Comparison of ENCODE assay signal across 16 cellular contexts in the genomic region with DNA sequence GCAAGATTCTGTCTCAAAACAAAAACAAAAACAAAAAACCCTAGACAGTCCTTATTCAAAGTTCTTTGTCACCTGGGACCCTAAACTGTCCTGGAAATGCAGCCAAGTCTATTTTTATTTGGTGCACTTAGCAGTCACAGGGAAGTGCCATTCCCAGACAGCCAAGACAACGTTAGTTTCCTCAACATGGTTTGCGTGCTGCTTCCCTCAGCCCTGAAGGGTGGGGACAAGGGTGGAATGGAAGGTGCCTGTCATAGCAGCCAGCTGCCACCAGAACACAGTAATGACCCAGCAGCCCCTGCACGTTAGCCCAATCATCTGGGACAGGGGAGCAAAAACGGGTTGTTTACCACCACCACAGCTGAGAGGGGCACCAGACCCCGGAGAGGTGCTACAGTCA. TPM values are rescaled to one million over a fixed set of nuclear protein-coding genes. Genes with fewer than 3 reads are reported as not detected.
DNase-seq lines count a peak whose midpoint lies in the region; ATAC-seq and TF ChIP-seq lines count a peak whose summit lies in the region.
"Had no signal": no experiment of that assay in that cellular context is flagged by ENCODE, and none has a peak within 500 bp of the region (broad histone marks: within the 10 kb centered on the region; RNA-seq: fewer than 3 reads in every experiment).

No MANE protein-coding gene starts in this region.

- TF ChIP-seq CTCF in glutamatergic neuron (IDR thresholded peaks at IDR 0.05; ENCODE audit: partially characterized antibody, unreplicated experiment) (no peak), nephron progenitor cell (IDR thresholded peaks at IDR 0.05) (no peak)

- H3K27ac Mint-ChIP-seq in activated T-cell treated with anti-CD3 and anti-CD28 coated beads, Interleukin-2, amount 50 U/mL, for 24 hours = peak overlapping the region; percentile 16
- H3K27ac Mint-ChIP-seq in activated T-cell treated with anti-CD3 and anti-CD28 coated beads, Interleukin-2, amount 50 U/mL, for 72 hours = no peak overlapping the region
- peak overlapping the region; percentile 48 for H3K27ac Mint-ChIP-seq in glutamatergic neuron (ENCODE audit: unreplicated experiment)
- peak overlapping the region; percentile 93 for H3K27ac Mint-ChIP-seq in nephron progenitor cell

- no peak overlapping the region for H3K4me3 Mint-ChIP-seq in activated T-cell treated with anti-CD3 and anti-CD28 coated beads, Interleukin-2, amount 50 U/mL, for 24 hours
- H3K4me3 Mint-ChIP-seq in activated T-cell treated with anti-CD3 and anti-CD28 coated beads, Interleukin-2, amount 50 U/mL, for 72 hours = no peak overlapping the region
- H3K4me3 Mint-ChIP-seq in glutamatergic neuron (ENCODE audit: unreplicated experiment) = no peak overlapping the region
- no peak overlapping the region for H3K4me3 Mint-ChIP-seq in nephron progenitor cell

- DNase-seq in activated T-cell treated with anti-CD3 and anti-CD28 coated beads, Interleukin-2, amount 50 U/mL, for 24 hours = no peak
- DNase-seq in activated T-cell treated with anti-CD3 and anti-CD28 coated beads, Interleukin-2, amount 50 U/mL, for 72 hours = no peak
- DNase-seq in glutamatergic neuron (no peak), nephron progenitor cell (no peak), SKM-1 treated with dmso at 0.1 percent for 144 hours (lab: John Stamatoyannopoulos, UW; ENCODE audit: unreplicated experiment) (no peak), NCI-H774 (lab: John Stamatoyannopoulos, UW) (no peak), COLO668 (lab: John Stamatoyannopoulos, UW; ENCODE audit: unreplicated experiment) (no peak)
- DNase-seq: activated CD4-positive, CD25-positive, alpha-beta regulatory T cell treated with anti-CD3 and anti-CD28 coated beads, Interleukin-2, amount 50 U/mL, for 72 hours; activated naive CD4-positive, alpha-beta T cell treated with Interleukin-2 at 50 U/mL for 16 hours; CD4-positive, alpha-beta memory T cell; effector CD4-positive, alpha-beta T cell; hippocampal formation; NCI-H1105; NCI-H2171 treated with DMSO at 0.1 percent for 48 hours; RPMI8226 had no signal

- H3K9me3 Mint-ChIP-seq in activated T-cell treated with anti-CD3 and anti-CD28 coated beads, Interleukin-2, amount 50 U/mL, for 24 hours = no peaks in the 10 kb centered on the region
- no peaks in the 10 kb centered on the region for H3K9me3 Mint-ChIP-seq in activated T-cell treated with anti-CD3 and anti-CD28 coated beads, Interleukin-2, amount 50 U/mL, for 72 hours
- H3K9me3 Mint-ChIP-seq in glutamatergic neuron (ENCODE audit: unreplicated experiment) (peaks cover 5% of the 10 kb centered on the region), nephron progenitor cell (no peaks in the 10 kb centered on the region)
- H3K9me3 Mint-ChIP-seq: CD4-positive, alpha-beta memory T cell had no signal

- H3K4me1 Mint-ChIP-seq in activated T-cell treated with anti-CD3 and anti-CD28 coated beads, Interleukin-2, amount 50 U/mL, for 24 hours (ENCODE audit: low read depth) = peaks cover 85% of the 10 kb centered on the region
- peaks cover 78% of the 10 kb centered on the region for H3K4me1 Mint-ChIP-seq in activated T-cell treated with anti-CD3 and anti-CD28 coated beads, Interleukin-2, amount 50 U/mL, for 72 hours (ENCODE audit: low read depth)
- H3K4me1 Mint-ChIP-seq in glutamatergic neuron (ENCODE audit: low read depth, unreplicated experiment) = peaks cover 55% of the 10 kb centered on the region
- peaks cover 71% of the 10 kb centered on the region for H3K4me1 Mint-ChIP-seq in nephron progenitor cell

- H3K36me3 Mint-ChIP-seq in activated T-cell treated with anti-CD3 and anti-CD28 coated beads, Interleukin-2, amount 50 U/mL, for 24 hours (ENCODE audit: low read depth) = no peaks in the 10 kb centered on the region
- H3K36me3 Mint-ChIP-seq in activated T-cell treated with anti-CD3 and anti-CD28 coated beads, Interleukin-2, amount 50 U/mL, for 72 hours (ENCODE audit: insufficient read depth in 2 of 2) = peaks cover 0 to 1% of the 10 kb centered on the region in 2 donors
- H3K36me3 Mint-ChIP-seq in glutamatergic neuron (ENCODE audit: unreplicated experiment) (no peaks in the 10 kb centered on the region), nephron progenitor cell (ENCODE audit: low read depth) (peaks cover 20% of the 10 kb centered on the region)

- ATAC-seq in activated T-cell treated with anti-CD3 and anti-CD28 coated beads, Interleukin-2, amount 50 U/mL, for 72 hours (replicated peaks in 1 of 2) = no peak
- ATAC-seq in GM18498 (IDR thresholded peaks at IDR 0.05; ENCODE audit: unreplicated experiment) = no peak

- no peaks in the 10 kb centered on the region for H3K27me3 Mint-ChIP-seq in activated T-cell treated with anti-CD3 and anti-CD28 coated beads, Interleukin-2, amount 50 U/mL, for 24 hours
- H3K27me3 Mint-ChIP-seq in activated T-cell treated with anti-CD3 and anti-CD28 coated beads, Interleukin-2, amount 50 U/mL, for 72 hours (ENCODE audit: low read depth) = no peaks in the 10 kb centered on the region
- H3K27me3 Mint-ChIP-seq in glutamatergic neuron (ENCODE audit: unreplicated experiment) = peaks cover 7% of the 10 kb centered on the region
- H3K27me3 Mint-ChIP-seq in nephron progenitor cell (ENCODE audit: low read depth, poor library complexity) = peaks cover 3% of the 10 kb centered on the region
- H3K27me3 Mint-ChIP-seq: CD4-positive, alpha-beta memory T cell had no signal

RNA-seq across cellular contexts. Expression of gene CREBBP, which starts 16.9 kb away (rescaled TPM):
- 10 to 100 TPM; 57.1 to 63.1 TPM for total RNA-seq in activated T-cell treated with anti-CD3 and anti-CD28 coated beads, Interleukin-2, amount 50 U/mL, for 72 hours
- total RNA-seq in glutamatergic neuron (ENCODE audit: unreplicated experiment) = 96.9 TPM
